8 cellular contexts compared by ENCODE assay signal in genomic region chr14:105537580-105538474, GRCh38. TPM values are rescaled to one million over a fixed set of nuclear protein-coding genes. Genes with fewer than 3 reads are reported as not detected.
DNase-seq lines count a peak whose midpoint lies in the region; ATAC-seq and TF ChIP-seq lines count a peak whose summit lies in the region.

No MANE protein-coding gene starts in this region.

- 26 to 39% methylated on average over 16 to 27 of the region's 30 CpGs for WGBS in tibial nerve, 2 donors

- no peak for TF ChIP-seq POLR2A in tibial nerve (IDR thresholded peaks at IDR 0.05)

- no peaks in the 10 kb centered on the region for H3K9me3 Mint-ChIP-seq in neural crest cell

- DNase-seq in NCI-H2171 (lab: John Stamatoyannopoulos, UW) (peak; percentile 13), epithelial cell of esophagus (ENCODE audit: low read depth) (no peak), neural crest cell (ENCODE audit: low read depth, low spot score) (peak; percentile 78), tibial nerve (ENCODE audit: low spot score in 2 of 2) (peak in 1 of 2 donors; percentile 36), NCI-H1048 (lab: John Stamatoyannopoulos, UW) (no peak)
- peak; percentile 76 for DNase-seq in activated CD8-positive, alpha-beta memory T cell treated with anti-CD3 and anti-CD28 coated beads, Interleukin-2, amount 50 U/mL, for 4 hours

- H3K27me3 ChIP-seq in tibial nerve = peaks cover 0 to 18% of the 10 kb centered on the region in 2 donors

- no peak overlapping the region for H3K4me3 Mint-ChIP-seq in neural crest cell

- TF ChIP-seq CTCF in GM12874 (IDR thresholded peaks at IDR 0.05; ENCODE audit: insufficient read depth, low read depth, low read length) (peak; percentile 99), epithelial cell of esophagus (IDR thresholded peaks at IDR 0.05; ENCODE audit: insufficient read depth, low read depth, low read length, missing control alignments) (peak; percentile 82), neural crest cell (conservative IDR thresholded peaks at IDR 0.05) (peak; percentile 86), tibial nerve (IDR thresholded peaks at IDR 0.05) (peak; percentile 82 to 99 (median 98))

- H3K36me3 ChIP-seq in tibial nerve = no peaks in the 10 kb centered on the region

- H3K4me3 ChIP-seq in epithelial cell of esophagus (ENCODE audit: low read length) = no peak overlapping the region
- H3K4me3 ChIP-seq in tibial nerve = no peak overlapping the region

- peaks cover 0 to 6% (median 0%) of the 10 kb centered on the region in 4 donors for H3K4me1 ChIP-seq in tibial nerve

- no peak for TF ChIP-seq EP300 in tibial nerve (IDR thresholded peaks at IDR 0.05)

- H3K27me3 Mint-ChIP-seq in neural crest cell (ENCODE audit: low read depth) = peaks cover 55% of the 10 kb centered on the region

- no peak overlapping the region for H3K27ac ChIP-seq in tibial nerve

- H3K27ac Mint-ChIP-seq in neural crest cell (ENCODE audit: unreplicated experiment) = no peak overlapping the region

- peaks cover 0 to 6% (median 0%) of the 10 kb centered on the region in 4 donors for H3K9me3 ChIP-seq in tibial nerve

- no peaks in the 10 kb centered on the region for H3K36me3 Mint-ChIP-seq in neural crest cell (ENCODE audit: low read depth)

- H3K4me1 Mint-ChIP-seq in neural crest cell = peaks cover 5% of the 10 kb centered on the region

- no peak for ATAC-seq in GM18519 (IDR thresholded peaks at IDR 0.05; ENCODE audit: low FRiP score, unreplicated experiment)

RNA-seq across cellular contexts. Expression of gene TMEM121, which starts 11.4 kb away (rescaled TPM):
- 12.3 and 13.9 TPM in 2 replicates for total RNA-seq in neural crest cell
- 10 to 100 TPM; 15.1 to 28.2 (median 20.1) TPM for total RNA-seq in tibial nerve

RNA-seq across cellular contexts. Expression of gene TEDC1, which starts 46.8 kb away (rescaled TPM):
- total RNA-seq in neural crest cell (39.6 and 44.9 TPM in 2 replicates), tibial nerve (10 to 100 TPM in 3 of 4 donors, 1 to 10 TPM in 1; 5.5 to 20.4 (median 14.2) TPM)

RNA-seq across cellular contexts. Expression of gene CRIP1, which starts 51.1 kb away (rescaled TPM):
- total RNA-seq in neural crest cell (3.2 and 4.8 TPM in 2 replicates), tibial nerve (10 to 100 TPM; 26.4 to 77.8 (median 33.5) TPM)

Comparison
In these comparisons a context has a peak if more than half of its experiments do, and no peak if none do; other contexts are left out.
1. DNase-seq: peak in NCI-H2171 (single experiment), activated CD8-positive, alpha-beta memory T cell treated with anti-CD3 and anti-CD28 coated beads, Interleukin-2, amount 50 U/mL, for 4 hours (single experiment) and neural crest cell (single experiment); none in epithelial cell of esophagus (single experiment) and NCI-H1048 (single experiment).
2. Peak in every context shown above with its lines, with median percentiles within 50 percentile points of each other: CTCF ChIP-seq.